In the genomic region with DNA sequence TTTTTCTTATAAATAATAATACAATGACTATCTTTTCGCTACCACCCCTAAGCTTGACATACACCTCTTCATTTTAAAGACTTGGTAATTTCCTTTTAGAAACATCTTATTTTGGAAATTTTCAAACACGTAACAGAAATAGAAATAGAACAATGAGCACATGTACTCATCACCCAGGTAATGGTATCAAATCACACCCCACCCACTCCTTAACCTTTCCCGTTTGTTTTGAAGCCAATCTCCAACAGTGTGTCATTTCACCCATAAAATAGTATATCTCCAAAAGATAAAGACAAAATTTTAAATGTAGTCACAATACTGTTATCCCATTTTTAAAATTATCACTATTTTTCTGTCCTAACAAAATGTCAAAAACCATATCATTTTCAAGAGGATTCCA, we compare ENCODE assay signal across 4 cellular contexts. TPM values are rescaled to one million over a fixed set of nuclear protein-coding genes. Genes with fewer than 3 reads are reported as not detected.
"Had no signal": no experiment of that assay in that cellular context is flagged by ENCODE, and none has a peak within 500 bp of the region (broad histone marks: within the 10 kb centered on the region; RNA-seq: fewer than 3 reads in every experiment).

No MANE protein-coding gene starts in this region.

RNA-seq across cellular contexts. Expression of a gene that starts 16.6 kb away (rescaled TPM):
- total RNA-seq: H4, HT1080, IMR-90 had no signal
- polyA plus RNA-seq: GM23338, IMR-90 had no signal

RNA-seq across cellular contexts. Expression of a gene that starts 32.6 kb away (rescaled TPM):
- polyA plus RNA-seq: GM23338 had no signal
